In genomic region chr4:158133551-158133950, GRCh38 we compare ENCODE assay signal across 20 cellular contexts.
"Had no signal": no experiment of that assay in that cellular context is flagged by ENCODE, and none has a peak within 500 bp of the region (broad histone marks: within the 10 kb centered on the region; RNA-seq: fewer than 3 reads in every experiment).

No MANE protein-coding gene starts in this region.

- DNase-seq: cortex of kidney; dorsolateral prefrontal cortex; effector memory CD4-positive, alpha-beta T cell; foreskin keratinocyte; immature natural killer cell; left cardiac atrium; naive thymus-derived CD4-positive, alpha-beta T cell; nephron progenitor cell; stimulated activated CD4-positive, alpha-beta T cell treated with anti-CD3 and anti-CD28 coated beads, Interleukin-2, amount 100 ng/mL, for 24 hours; stimulated activated CD4-positive, alpha-beta T cell treated with anti-CD3 and anti-CD28 coated beads, Interleukin-4, amount 100 ng/mL, for 4 hours; stimulated activated naive B cell treated with anti-CD40 and anti-IgM and Interleukin-4, amounts not matched to agents 10 μg/mL and 1 μg/mL and 100 μg/mL, for 72 hours; stimulated activated naive CD8-positive, alpha-beta T cell treated with anti-CD3 and anti-CD28 coated beads, Interleukin-15, amount 100 ng/mL, for 72 hours; testis; transverse colon had no signal

- H3K4me1 ChIP-seq: foreskin keratinocyte, parathyroid adenoma, prostate gland, testis, transverse colon had no signal

- ATAC-seq: foreskin keratinocyte; left cardiac atrium; naive thymus-derived CD4-positive, alpha-beta T cell; sciatic nerve; stimulated activated naive B cell treated with anti-CD40 and anti-IgM and Interleukin-4, amounts not matched to agents 10 μg/mL and 1 μg/mL and 100 μg/mL, for 72 hours; stimulated activated naive CD8-positive, alpha-beta T cell treated with anti-CD3 and anti-CD28 coated beads, Interleukin-15, amount 100 ng/mL, for 72 hours had no signal

- H3K27me3 ChIP-seq: dorsolateral prefrontal cortex, esophagus muscularis mucosa, foreskin keratinocyte, testis, transverse colon had no signal

- H3K4me3 ChIP-seq: dorsolateral prefrontal cortex, esophagus muscularis mucosa, prostate gland, skin epidermis, testis, transverse colon had no signal

- H3K79me2 ChIP-seq: parathyroid adenoma had no signal

- H3K36me3 ChIP-seq: prostate gland, transverse colon had no signal

- H2AFZ ChIP-seq: parathyroid adenoma had no signal

- H3K27ac ChIP-seq: epithelial cell of prostate, esophagus muscularis mucosa, foreskin keratinocyte, parathyroid adenoma, prostate gland, skin epidermis, testis, transverse colon had no signal

- H3K9me3 ChIP-seq: esophagus muscularis mucosa, prostate gland, testis, transverse colon had no signal
